In genomic region chr3:38365469-38366062, GRCh38 we compare ENCODE assay signal across 1 cellular context.
TF ChIP-seq lines count a peak whose summit lies in the region.

No MANE protein-coding gene starts in this region.

TF ChIP-seq in H1, 55 proteins besides CTCF, POLR2A, EP300 and RAD21:
- TF ChIP-seq NRF1 (IDR thresholded peaks at IDR 0.05; ENCODE audit: low read depth, low read length), result no peak
- TF ChIP-seq TAF1 (IDR thresholded peaks at IDR 0.05; ENCODE audit: low read depth, low read length), result no peak
- TF ChIP-seq ATF3 (IDR thresholded peaks at IDR 0.05; ENCODE audit: insufficient read depth, low read depth, low read length), result no peak
- TF ChIP-seq BACH1 (IDR thresholded peaks at IDR 0.05; ENCODE audit: low read length), result no peak
- no peak for TF ChIP-seq ASH2L (IDR thresholded peaks at IDR 0.05; ENCODE audit: low read length)
- TF ChIP-seq CEBPB (IDR thresholded peaks at IDR 0.05; ENCODE audit: low read depth, low read length), result no peak
- TF ChIP-seq SIX5 (IDR thresholded peaks at IDR 0.05; ENCODE audit: low read depth, low read length), result no peak
- no peak for TF ChIP-seq CBX8 (IDR thresholded peaks at IDR 0.05; ENCODE audit: borderline replicate concordance, low read depth, low read length)
- no peak for TF ChIP-seq RFX5 (IDR thresholded peaks at IDR 0.05; ENCODE audit: borderline replicate concordance, low read depth, low read length)
- TF ChIP-seq JUN (IDR thresholded peaks at IDR 0.05; ENCODE audit: low read depth, low read length), result no peak
- TF ChIP-seq POLR2AphosphoS5 (IDR thresholded peaks at IDR 0.05; ENCODE audit: low read depth, low read length), result no peak
- no peak for TF ChIP-seq GTF2F1 (IDR thresholded peaks at IDR 0.05; ENCODE audit: borderline replicate concordance, low read depth, low read length)
- no peak for TF ChIP-seq SP2 (IDR thresholded peaks at IDR 0.05; ENCODE audit: low read length)
TF ChIP-seq in H1: peak in this region for 0.
